ENCODE assay signal across 1 cellular context in the genomic region with DNA sequence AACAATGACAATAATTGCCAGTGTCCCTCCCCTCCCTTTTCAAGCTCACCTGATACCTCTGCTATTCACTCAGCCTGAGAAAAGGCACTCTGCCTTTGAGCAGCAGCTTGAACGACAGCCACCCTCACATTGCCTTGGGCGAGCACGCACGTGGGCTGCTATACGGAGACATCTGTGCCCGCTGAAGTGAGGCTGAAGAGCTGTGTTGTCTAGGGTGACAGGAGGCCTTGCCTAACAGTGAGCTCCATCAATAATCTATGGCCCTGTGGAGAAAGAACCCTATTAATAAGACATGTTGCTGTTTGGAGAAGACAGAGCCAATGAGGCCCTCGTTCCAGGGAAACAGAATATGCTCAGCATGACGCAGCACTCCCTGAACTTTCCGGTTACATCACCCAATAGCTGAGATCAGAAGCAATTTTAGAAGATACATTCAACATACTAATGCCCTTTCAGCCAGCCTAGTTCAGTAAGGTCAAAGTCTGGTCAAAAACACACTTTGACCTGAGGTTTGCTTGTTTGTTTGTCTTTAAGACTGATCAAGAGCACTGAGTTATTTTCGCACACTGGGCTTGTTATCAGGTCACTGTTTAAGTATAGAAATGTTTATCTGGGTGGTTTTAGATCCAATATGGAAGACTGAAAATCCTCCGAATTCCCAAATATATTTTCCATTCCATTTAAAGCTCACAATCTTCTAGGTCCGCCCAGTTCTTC.
TF ChIP-seq lines count a peak whose summit lies in the region.

No MANE protein-coding gene starts in this region.

TF ChIP-seq in IMR-90, 13 proteins besides CTCF, POLR2A, EP300 and RAD21 (continued from another document):
- peak; percentile 29; the same call in 1 of the 2 replicates for TF ChIP-seq MAFK (IDR thresholded peaks at IDR 0.05; ENCODE audit: low read depth, low read length)
- TF ChIP-seq NFE2L2 (IDR thresholded peaks at IDR 0.05; ENCODE audit: low read depth, low read length): peak; percentile 91
